24 cellular contexts compared by ENCODE assay signal in the genomic region with DNA sequence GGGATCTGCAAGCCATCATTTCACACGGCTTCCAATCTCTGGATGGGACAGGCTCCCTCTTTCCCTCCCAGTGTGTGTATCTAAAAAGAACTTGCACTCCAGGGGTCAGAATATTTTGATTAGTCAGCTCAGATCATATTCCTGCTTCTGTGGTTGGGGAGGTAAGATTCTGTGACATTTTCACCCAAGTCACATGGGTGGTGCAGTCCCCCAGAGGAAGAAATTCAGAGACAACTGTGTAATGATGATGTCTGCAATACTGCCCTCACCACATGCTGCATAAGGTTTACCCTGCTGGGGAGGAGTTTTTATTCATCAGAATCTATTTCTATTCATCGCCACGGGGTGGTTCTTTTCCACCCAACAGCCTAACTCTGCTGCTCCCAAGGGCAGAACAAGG.
"Had no signal": no experiment of that assay in that cellular context is flagged by ENCODE, and none has a peak within 500 bp of the region (broad histone marks: within the 10 kb centered on the region; RNA-seq: fewer than 3 reads in every experiment).

No MANE protein-coding gene starts in this region.

- H3K4me3 Mint-ChIP-seq: activated naive CD4-positive, alpha-beta T cell treated with anti-CD3 and anti-CD28 coated beads, Interleukin-2, amount 50 U/mL, for 24 hours; brain; naive thymus-derived CD8-positive, alpha-beta T cell; neural progenitor cell; stimulated activated memory B cell treated with anti-CD40 and anti-IgM and Interleukin-4, amounts not matched to agents 10 μg/mL and 1 μg/mL and 100 μg/mL, for 72 hours; T-cell; T-helper 2 cell treated with Interferon-gamma antibody and Interleukin-4, amounts not matched to agents 5 μg/mL and 100 μg/mL, for 36 hours had no signal

- H3K27ac ChIP-seq: colonic mucosa, esophagus muscularis mucosa, gastroesophageal sphincter, heart left ventricle, lower lobe of right lung, neural progenitor cell, psoas muscle, skin epidermis, transverse colon, vagina had no signal

- H3K27me3 Mint-ChIP-seq: stimulated activated memory B cell treated with anti-CD40 and anti-IgM and Interleukin-4, amounts not matched to agents 10 μg/mL and 1 μg/mL and 100 μg/mL, for 72 hours; T-cell had no signal

- H3K4me2 ChIP-seq: neural progenitor cell had no signal

- H3K27ac Mint-ChIP-seq: activated naive CD4-positive, alpha-beta T cell treated with anti-CD3 and anti-CD28 coated beads, Interleukin-2, amount 50 U/mL, for 24 hours; naive thymus-derived CD8-positive, alpha-beta T cell; neural progenitor cell; stimulated activated memory B cell treated with anti-CD40 and anti-IgM and Interleukin-4, amounts not matched to agents 10 μg/mL and 1 μg/mL and 100 μg/mL, for 72 hours; T-cell; T-helper 2 cell treated with Interferon-gamma antibody and Interleukin-4, amounts not matched to agents 5 μg/mL and 100 μg/mL, for 36 hours had no signal

- H3K4me1 ChIP-seq: colonic mucosa, esophagus muscularis mucosa, gastroesophageal sphincter, heart left ventricle, lower lobe of right lung, neural progenitor cell, psoas muscle, right atrium auricular region, transverse colon, vagina had no signal

- H3K4me1 Mint-ChIP-seq: activated naive CD4-positive, alpha-beta T cell treated with anti-CD3 and anti-CD28 coated beads, Interleukin-2, amount 50 U/mL, for 24 hours; brain; naive thymus-derived CD8-positive, alpha-beta T cell; neural progenitor cell; stimulated activated memory B cell treated with anti-CD40 and anti-IgM and Interleukin-4, amounts not matched to agents 10 μg/mL and 1 μg/mL and 100 μg/mL, for 72 hours; T-cell had no signal

- H3K36me3 ChIP-seq: colonic mucosa, esophagus muscularis mucosa, gastroesophageal sphincter, heart left ventricle, lower lobe of right lung, neural progenitor cell, right atrium auricular region, transverse colon, vagina had no signal

- ATAC-seq: gastroesophageal sphincter; heart left ventricle; left lobe of liver; lower lobe of right lung; naive thymus-derived CD8-positive, alpha-beta T cell; psoas muscle; stimulated activated memory B cell treated with anti-CD40 and anti-IgM and Interleukin-4, amounts not matched to agents 10 μg/mL and 1 μg/mL and 100 μg/mL, for 72 hours; T-cell had no signal

- H3K36me3 Mint-ChIP-seq: activated naive CD4-positive, alpha-beta T cell treated with anti-CD3 and anti-CD28 coated beads, Interleukin-2, amount 50 U/mL, for 24 hours; brain; naive thymus-derived CD8-positive, alpha-beta T cell; neural progenitor cell; stimulated activated memory B cell treated with anti-CD40 and anti-IgM and Interleukin-4, amounts not matched to agents 10 μg/mL and 1 μg/mL and 100 μg/mL, for 72 hours; T-cell had no signal

- H3K9me3 ChIP-seq: colonic mucosa, esophagus muscularis mucosa, gastroesophageal sphincter, heart left ventricle, lower lobe of right lung, psoas muscle, right atrium auricular region, transverse colon, vagina had no signal

- H3K4me3 ChIP-seq: colonic mucosa, esophagus muscularis mucosa, gastroesophageal sphincter, heart left ventricle, lower lobe of right lung, neural progenitor cell, psoas muscle, right atrium auricular region, skin epidermis, transverse colon, vagina had no signal

- DNase-seq: activated gamma-delta T cell treated with Interleukin-2 at 50 U/mL for 16 hours; activated T-cell treated with anti-CD3 and anti-CD28 coated beads, Interleukin-2, amount 50 U/mL, for 1 hour; anterior cingulate cortex; central memory CD4-positive, alpha-beta T cell; colonic mucosa; heart left ventricle; islet precursor cell; lower lobe of right lung; naive thymus-derived CD8-positive, alpha-beta T cell; psoas muscle; stimulated activated CD4-positive, alpha-beta T cell treated with anti-CD3 and anti-CD28 coated beads, Interleukin-15, amount 100 ng/mL, for 24 hours; T-cell; transverse colon had no signal

- H3K27me3 ChIP-seq: colonic mucosa, esophagus muscularis mucosa, gastroesophageal sphincter, heart left ventricle, neural progenitor cell, right atrium auricular region, transverse colon, vagina had no signal

- H2AFZ ChIP-seq: neural progenitor cell had no signal

- H3K9me3 Mint-ChIP-seq: brain; neural progenitor cell; T-helper 2 cell treated with Interferon-gamma antibody and Interleukin-4, amounts not matched to agents 5 μg/mL and 100 μg/mL, for 36 hours had no signal
